Comparison of ENCODE assay signal across 8 cellular contexts in genomic region chr21:14027235-14027869, GRCh38.
DNase-seq lines count a peak whose midpoint lies in the region; ATAC-seq and TF ChIP-seq lines count a peak whose summit lies in the region.
"Not testable (repeated sequence)": the region's sequence is repeated elsewhere in the genome, so short reads cannot be mapped to it uniquely, and the experiment has no call there.

No MANE protein-coding gene starts in this region.

- TSS peak; percentile 53 for BruUV-seq in Caco-2 (replicated peaks; lab: Mats Ljungman, UMichigan)

- not testable (repeated sequence) for H3K27me3 ChIP-seq in Caco-2 (replicated peaks; ENCODE audit: control insufficient read depth, insufficient read depth, low read length)

- H3K36me3 Mint-ChIP-seq in Caco-2 (ENCODE audit: insufficient read depth, unreplicated experiment); endothelial cell (ENCODE audit: low read depth, unreplicated experiment): not testable (repeated sequence)

- H3K4me1 Mint-ChIP-seq in Caco-2 (ENCODE audit: low read depth, unreplicated experiment); endothelial cell (ENCODE audit: unreplicated experiment): not testable (repeated sequence)

- H3K4me3 ChIP-seq in Caco-2 (ENCODE audit: low read depth, low read length), result peak overlapping the region; percentile 60

- ATAC-seq in GM21381 (IDR thresholded peaks at IDR 0.05; ENCODE audit: unreplicated experiment), result peak; percentile 100

- peak; percentile 80 to 88 for DNase-seq in Caco-2
- peak; percentile 90 for DNase-seq in HT1080 (ENCODE audit: low read depth)
- DNase-seq in NOMO-1 treated with dmso at 0.1 percent for 144 hours (lab: John Stamatoyannopoulos, UW; ENCODE audit: unreplicated experiment), result peak; percentile 83
- peak; percentile 73 for DNase-seq in activated CD8-positive, alpha-beta memory T cell treated with anti-CD3 and anti-CD28 coated beads, Interleukin-2, amount 50 U/mL, for 24 hours (ENCODE audit: extremely low read depth)
- peak; percentile 87 for DNase-seq in endothelial cell (ENCODE audit: low spot score)
- peak; percentile 94 for DNase-seq in mesenteric fat pad (ENCODE audit: low spot score)
- peak; percentile 64 for DNase-seq in stimulated activated CD8-positive, alpha-beta memory T cell treated with anti-CD3 and anti-CD28 coated beads, Interleukin-15, amount 100 ng/mL, for 1 hour (ENCODE audit: low read depth)

- H3K27ac Mint-ChIP-seq in Caco-2 (ENCODE audit: unreplicated experiment), result peak overlapping the region; percentile 86
- peak overlapping the region; percentile 98 for H3K27ac Mint-ChIP-seq in endothelial cell (ENCODE audit: unreplicated experiment)

- H3K9me3 Mint-ChIP-seq in Caco-2 (ENCODE audit: unreplicated experiment); endothelial cell (ENCODE audit: unreplicated experiment): not testable (repeated sequence)

- H3K36me3 ChIP-seq in Caco-2 (ENCODE audit: control insufficient read depth, insufficient read depth, low read length), result not testable (repeated sequence)

- peak overlapping the region; percentile 85 for H3K4me3 Mint-ChIP-seq in Caco-2 (ENCODE audit: unreplicated experiment)
- peak overlapping the region; percentile 97 for H3K4me3 Mint-ChIP-seq in endothelial cell (ENCODE audit: unreplicated experiment)

- not testable (repeated sequence) for H3K4me1 ChIP-seq in Caco-2

- H3K9me3 ChIP-seq in Caco-2, result not testable (repeated sequence)

- POLR2A ChIA-PET in Caco-2 (lab: Charles Lee), result not testable (repeated sequence)

- CTCF ChIA-PET in Caco-2 (lab: Charles Lee), result not testable (repeated sequence)

- not testable (repeated sequence) for H3K27me3 Mint-ChIP-seq in Caco-2 (ENCODE audit: insufficient read depth, unreplicated experiment); endothelial cell (ENCODE audit: unreplicated experiment)

- TF ChIP-seq CTCF in Caco-2 (IDR thresholded peaks at IDR 0.05; ENCODE audit: insufficient read depth in 1 of 2, low read depth in 1 of 2, low read length in 1 of 2, severe bottlenecking in 1 of 2, unreplicated experiment in 1 of 2); endothelial cell (IDR thresholded peaks at IDR 0.05; ENCODE audit: unreplicated experiment): not testable (repeated sequence)

- intact Hi-C loops in Caco-2 (cut with micrococcal nuclease; ENCODE audit: unreplicated experiment), result not testable (repeated sequence)

Comparison
In these comparisons a context has a peak if more than half of its experiments do, and no peak if none do; other contexts are left out.
1. Peak in every context shown above with its lines: DNase-seq, ATAC-seq and H3K4me3 ChIP-seq.